In the genomic region with DNA sequence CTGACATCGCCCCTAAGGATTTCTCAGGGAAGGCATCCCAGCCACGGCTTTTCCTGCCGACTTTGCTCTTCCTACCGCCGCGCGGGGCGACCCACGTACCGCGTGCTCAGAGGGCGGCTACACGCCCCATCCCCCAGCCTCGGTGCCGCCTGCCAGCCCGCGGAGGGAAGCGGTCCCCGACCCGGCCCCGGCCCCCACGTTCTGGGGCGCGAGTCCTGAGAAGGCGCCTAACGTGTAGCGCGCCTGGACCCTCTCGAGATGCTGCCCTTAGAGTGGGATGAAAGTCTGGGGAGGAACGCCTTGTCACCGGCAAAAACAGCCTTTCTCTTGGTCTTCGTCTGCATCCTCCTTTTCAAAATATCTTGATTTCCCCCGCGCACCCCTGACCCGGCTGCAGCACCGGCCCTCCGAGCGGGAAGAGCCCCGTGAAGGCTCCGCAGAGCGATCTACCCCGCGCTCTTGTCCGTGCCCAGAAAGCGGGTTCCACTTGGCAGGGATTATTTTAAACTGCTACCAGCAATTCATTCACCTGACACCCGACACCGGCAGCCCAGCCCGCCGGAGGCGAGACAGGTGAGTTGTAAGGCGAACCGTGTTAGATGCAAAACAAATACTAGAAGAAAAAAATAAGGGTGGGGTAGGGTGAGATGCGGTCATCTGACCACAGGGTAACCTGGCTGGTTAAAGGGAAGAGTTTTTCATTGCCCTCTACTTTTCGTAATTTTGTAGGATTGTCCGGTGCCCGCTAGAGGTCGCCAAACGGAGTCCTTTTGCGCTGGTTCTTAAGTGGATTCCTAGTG, we compare ENCODE assay signal across 8 cellular contexts. TPM values are rescaled to one million over a fixed set of nuclear protein-coding genes. Genes with fewer than 3 reads are reported as not detected.
DNase-seq lines count a peak whose midpoint lies in the region; ATAC-seq and TF ChIP-seq lines count a peak whose summit lies in the region.

No MANE protein-coding gene starts in this region.

- no peaks in the 10 kb centered on the region for H4K20me1 ChIP-seq in PC-9 (ENCODE audit: insufficient read depth)

- peaks cover 5% of the 10 kb centered on the region for H3K4me1 Mint-ChIP-seq in nephron

- peak; percentile 55 for ATAC-seq in GM21576 (IDR thresholded peaks at IDR 0.05; ENCODE audit: unreplicated experiment)

- TF ChIP-seq CTCF in PC-9 (conservative IDR thresholded peaks at IDR 0.05), result peak; percentile 96
- TF ChIP-seq CTCF in fibroblast of mammary gland (conservative IDR thresholded peaks at IDR 0.05; ENCODE audit: control insufficient read depth, insufficient read depth, low read depth, low read length), result peak; percentile 93
- peak; percentile 89 to 95 (median 90) for TF ChIP-seq CTCF in nephron (IDR thresholded peaks at IDR 0.05; ENCODE audit: unreplicated experiment in 3 of 3)

- H3K4me2 ChIP-seq in PC-9, result peak overlapping the region; percentile 94

- BruUV-seq in PC-9 (replicated peaks; lab: Mats Ljungman, UMichigan), result TSS peak; percentile 66

- peaks cover 16% of the 10 kb centered on the region; the same call in 1 of the 2 replicates for H3F3A ChIP-seq in PC-9 (ENCODE audit: insufficient read depth, low read depth)

- H3K9me2 ChIP-seq in PC-9 (ENCODE audit: insufficient read depth), result no peaks in the 10 kb centered on the region

- H3K27me3 ChIP-seq in PC-9 (ENCODE audit: insufficient read depth, low read depth), result no peaks in the 10 kb centered on the region

- peak overlapping the region; percentile 86 to 93 (median 87) for H3K4me3 Mint-ChIP-seq in nephron

- peak overlapping the region; percentile 68 for H3K27ac ChIP-seq in PC-9

- H3K9me3 Mint-ChIP-seq in nephron, result no peaks in the 10 kb centered on the region

- H3K36me3 ChIP-seq in PC-9 (ENCODE audit: low read depth), result no peaks in the 10 kb centered on the region

- no peaks in the 10 kb centered on the region for H3K9me3 ChIP-seq in PC-9 (ENCODE audit: insufficient read depth, low read depth)

- H3K4me1 ChIP-seq in PC-9 (replicated peaks; ENCODE audit: insufficient read depth), result peaks cover 25% of the 10 kb centered on the region

- H3K27me3 Mint-ChIP-seq in nephron (ENCODE audit: low read depth), result peaks cover 61% of the 10 kb centered on the region

- H3K4me3 ChIP-seq in PC-9 (peak overlapping the region; percentile 89), fibroblast of mammary gland (ENCODE audit: control insufficient read depth, low read depth, low read length) (peak overlapping the region; percentile 49)

- intact Hi-C loops in PC-9 (cut with micrococcal nuclease; ENCODE audit: unreplicated experiment), result loop anchor here (1.0 to 5.0 kb wide), 5 partner anchors 68 to 397 kb away; a partner anchor contains a TSS

- CTCF ChIA-PET in PC-9 (lab: Charles Lee), result interaction anchor here (1.1 kb wide), 1 partner anchor 93 kb away, joined by 3 read pairs; no protein-coding TSS in a partner anchor

- H3K79me2 ChIP-seq in PC-9 (ENCODE audit: low read depth), result no peaks in the 10 kb centered on the region; the same call in 1 of the 2 replicates

- peak overlapping the region; percentile 98 for H2AFZ ChIP-seq in PC-9

- POLR2A ChIA-PET in PC-9 (lab: Charles Lee; ENCODE audit: unreplicated experiment), result no interaction called here

- H3K27ac Mint-ChIP-seq in nephron, result peak overlapping the region in 1 of 3 experiments; percentile 43

- DNase-seq in DMS 273 (lab: John Stamatoyannopoulos, UW; ENCODE audit: unreplicated experiment), result peak; percentile 92
- DNase-seq in KG1 (lab: John Stamatoyannopoulos, UW), result peak; percentile 63
- DNase-seq in PC-9, result peak; percentile 93 to 99
- DNase-seq in activated T-cell treated with anti-CD3 and anti-CD28 coated beads, Interleukin-2, amount 50 U/mL, for 48 hours, result peak; percentile 82 to 87
- DNase-seq in fibroblast of mammary gland (ENCODE audit: low read depth), result peak; percentile 76
- DNase-seq in stimulated activated naive CD4-positive, alpha-beta T cell (lab: John Stamatoyannopoulos, UW), result peak; percentile 36 to 90 (median 64)

- no peaks in the 10 kb centered on the region for H3K36me3 Mint-ChIP-seq in nephron (ENCODE audit: low read depth)

RNA-seq across cellular contexts. Expression of a gene that starts 0.9 kb away (rescaled TPM):
- 1.3 and 2.1 TPM in 2 replicates for total RNA-seq in PC-9 (2021)

Comparison
In these comparisons a context has a peak if more than half of its experiments do, and no peak if none do; other contexts are left out.
1. Peak in every context shown above with its lines: DNase-seq, ATAC-seq, H3K4me3 ChIP-seq and H3K27ac ChIP-seq.